In the genomic region with DNA sequence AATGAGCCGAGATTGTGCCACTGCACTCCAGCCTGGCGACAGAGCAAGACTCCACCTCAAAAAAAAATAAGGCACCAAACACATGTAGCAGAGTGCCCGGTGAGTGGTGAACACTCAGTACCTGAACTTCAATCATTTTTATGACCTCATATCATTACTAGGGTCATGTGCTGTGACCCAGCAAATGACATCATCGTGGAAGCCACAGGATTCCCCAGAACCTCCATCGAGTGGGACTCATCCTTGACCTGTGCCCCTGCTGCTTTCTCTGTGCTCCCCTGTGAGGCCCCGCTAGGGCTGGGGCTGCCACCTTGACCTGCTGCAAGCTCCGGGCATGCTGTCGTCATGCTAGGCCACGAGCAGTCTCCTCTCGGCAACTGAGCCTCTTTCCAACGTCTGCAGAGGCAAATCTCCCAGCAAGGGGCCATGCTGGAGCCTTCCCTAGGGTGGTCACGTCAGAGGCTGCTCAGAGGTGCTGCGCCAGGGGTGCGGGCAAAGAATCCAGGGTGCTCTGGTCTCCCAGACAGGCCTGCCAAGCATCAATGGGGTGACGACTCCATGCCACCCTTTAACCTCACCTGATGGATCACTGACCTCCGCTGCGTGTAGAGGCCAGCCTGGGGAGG, we compare ENCODE assay signal across 1 cellular context.
TF ChIP-seq lines count a peak whose summit lies in the region.

No MANE protein-coding gene starts in this region.

TF ChIP-seq in HepG2, 621 proteins besides CTCF, POLR2A, EP300 and RAD21 (continued from another document and continues in another):
- TF ChIP-seq ZNF674 (CRISPR knock-in tag; IDR thresholded peaks at IDR 0.05; ENCODE audit: low read depth) = no peak
- TF ChIP-seq ZNF253 (CRISPR knock-in tag; IDR thresholded peaks at IDR 0.05; ENCODE audit: borderline replicate concordance) = peak; percentile 45; the same call in 1 of the 2 replicates
- TF ChIP-seq NFKB2 (CRISPR knock-in tag; IDR thresholded peaks at IDR 0.05; ENCODE audit: borderline replicate concordance) = peak; percentile 57; the same call in 1 of the 2 replicates
- TF ChIP-seq HOXD1 (CRISPR knock-in tag; IDR thresholded peaks at IDR 0.05) = 0 out of 2 replicates have a peak, but pooled peaks have one; percentile 29
- TF ChIP-seq GATAD1 (CRISPR knock-in tag; IDR thresholded peaks at IDR 0.05) = peak; percentile 47; the same call in 1 of the 2 replicates
- TF ChIP-seq SIN3A (IDR thresholded peaks at IDR 0.05; ENCODE audit: borderline replicate concordance, low read depth, low read length) = no peak
- 0 out of 2 replicates have a peak, but pooled peaks have one; percentile 45 for TF ChIP-seq ZNF547 (CRISPR knock-in tag; IDR thresholded peaks at IDR 0.05)
- peak; percentile 73 for TF ChIP-seq KDM6A (CRISPR knock-in tag; IDR thresholded peaks at IDR 0.05; ENCODE audit: low read depth)
- TF ChIP-seq, protein P1, sequence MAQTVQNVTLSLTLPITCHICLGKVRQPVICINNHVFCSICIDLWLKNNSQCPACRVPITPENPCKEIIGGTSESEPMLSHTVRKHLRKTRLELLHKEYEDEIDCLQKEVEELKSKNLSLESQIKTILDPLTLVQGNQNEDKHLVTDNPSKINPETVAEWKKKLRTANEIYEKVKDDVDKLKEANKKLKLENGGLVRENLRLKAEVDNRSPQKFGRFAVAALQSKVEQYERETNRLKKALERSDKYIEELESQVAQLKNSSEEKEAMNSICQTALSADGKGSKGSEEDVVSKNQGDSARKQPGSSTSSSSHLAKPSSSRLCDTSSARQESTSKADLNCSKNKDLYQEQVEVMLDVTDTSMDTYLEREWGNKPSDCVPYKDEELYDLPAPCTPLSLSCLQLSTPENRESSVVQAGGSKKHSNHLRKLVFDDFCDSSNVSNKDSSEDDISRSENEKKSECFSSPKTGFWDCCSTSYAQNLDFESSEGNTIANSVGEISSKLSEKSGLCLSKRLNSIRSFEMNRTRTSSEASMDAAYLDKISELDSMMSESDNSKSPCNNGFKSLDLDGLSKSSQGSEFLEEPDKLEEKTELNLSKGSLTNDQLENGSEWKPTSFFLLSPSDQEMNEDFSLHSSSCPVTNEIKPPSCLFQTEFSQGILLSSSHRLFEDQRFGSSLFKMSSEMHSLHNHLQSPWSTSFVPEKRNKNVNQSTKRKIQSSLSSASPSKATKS (CRISPR knock-in tag; IDR thresholded peaks at IDR 0.05) = no peak
- TF ChIP-seq, protein P2, sequence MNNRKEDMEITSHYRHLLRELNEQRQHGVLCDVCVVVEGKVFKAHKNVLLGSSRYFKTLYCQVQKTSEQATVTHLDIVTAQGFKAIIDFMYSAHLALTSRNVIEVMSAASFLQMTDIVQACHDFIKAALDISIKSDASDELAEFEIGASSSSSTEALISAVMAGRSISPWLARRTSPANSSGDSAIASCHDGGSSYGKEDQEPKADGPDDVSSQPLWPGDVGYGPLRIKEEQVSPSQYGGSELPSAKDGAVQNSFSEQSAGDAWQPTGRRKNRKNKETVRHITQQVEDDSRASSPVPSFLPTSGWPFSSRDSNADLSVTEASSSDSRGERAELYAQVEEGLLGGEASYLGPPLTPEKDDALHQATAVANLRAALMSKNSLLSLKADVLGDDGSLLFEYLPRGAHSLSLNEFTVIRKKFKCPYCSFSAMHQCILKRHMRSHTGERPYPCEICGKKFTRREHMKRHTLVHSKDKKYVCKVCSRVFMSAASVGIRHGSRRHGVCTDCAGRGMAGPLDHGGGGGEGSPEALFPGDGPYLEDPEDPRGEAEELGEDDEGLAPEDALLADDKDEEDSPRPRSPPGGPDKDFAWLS (CRISPR knock-in tag; IDR thresholded peaks at IDR 0.05; ENCODE audit: borderline replicate concordance) = no peak
- TF ChIP-seq, protein P3, sequence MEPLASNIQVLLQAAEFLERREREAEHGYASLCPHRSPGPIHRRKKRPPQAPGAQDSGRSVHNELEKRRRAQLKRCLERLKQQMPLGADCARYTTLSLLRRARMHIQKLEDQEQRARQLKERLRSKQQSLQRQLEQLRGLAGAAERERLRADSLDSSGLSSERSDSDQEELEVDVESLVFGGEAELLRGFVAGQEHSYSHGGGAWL (CRISPR knock-in tag; IDR thresholded peaks at IDR 0.05) = no peak
- no peak for TF ChIP-seq ZNF224 (CRISPR knock-in tag; IDR thresholded peaks at IDR 0.05)
- TF ChIP-seq, protein P4, sequence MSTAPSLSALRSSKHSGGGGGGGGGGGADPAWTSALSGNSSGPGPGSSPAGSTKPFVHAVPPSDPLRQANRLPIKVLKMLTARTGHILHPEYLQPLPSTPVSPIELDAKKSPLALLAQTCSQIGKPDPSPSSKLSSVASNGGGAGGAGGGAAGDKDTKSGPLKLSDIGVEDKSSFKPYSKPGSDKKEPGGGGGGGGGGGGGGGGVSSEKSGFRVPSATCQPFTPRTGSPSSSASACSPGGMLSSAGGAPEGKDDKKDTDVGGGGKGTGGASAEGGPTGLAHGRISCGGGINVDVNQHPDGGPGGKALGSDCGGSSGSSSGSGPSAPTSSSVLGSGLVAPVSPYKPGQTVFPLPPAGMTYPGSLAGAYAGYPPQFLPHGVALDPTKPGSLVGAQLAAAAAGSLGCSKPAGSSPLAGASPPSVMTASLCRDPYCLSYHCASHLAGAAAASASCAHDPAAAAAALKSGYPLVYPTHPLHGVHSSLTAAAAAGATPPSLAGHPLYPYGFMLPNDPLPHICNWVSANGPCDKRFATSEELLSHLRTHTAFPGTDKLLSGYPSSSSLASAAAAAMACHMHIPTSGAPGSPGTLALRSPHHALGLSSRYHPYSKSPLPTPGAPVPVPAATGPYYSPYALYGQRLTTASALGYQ (CRISPR knock-in tag; IDR thresholded peaks at IDR 0.05) = no peak
- no peak for TF ChIP-seq EED (CRISPR knock-in tag; IDR thresholded peaks at IDR 0.05)
- TF ChIP-seq SAP130 (CRISPR knock-in tag; IDR thresholded peaks at IDR 0.05; ENCODE audit: low read depth) = peak; percentile 54; the same call in 1 of the 2 replicates
- peak; percentile 58; the same call in 1 of the 2 replicates for TF ChIP-seq BORCS8-MEF2B (CRISPR knock-in tag; IDR thresholded peaks at IDR 0.05)
- no peak for TF ChIP-seq U2AF1 (optimal IDR thresholded peaks at IDR 0.05; ENCODE audit: low read depth, low read length)
- no peak for TF ChIP-seq GABPA (IDR thresholded peaks at IDR 0.05; ENCODE audit: low read depth, low read length)
- TF ChIP-seq GABPA (CRISPR knock-in tag; IDR thresholded peaks at IDR 0.05; ENCODE audit: low read depth) = no peak
- peak; percentile 43 for TF ChIP-seq AGO1 (IDR thresholded peaks at IDR 0.05; ENCODE audit: low read depth, low read length, poor library complexity, severe bottlenecking)
- TF ChIP-seq BCL6 (CRISPR knock-in tag; IDR thresholded peaks at IDR 0.05) = peak; percentile 73
- TF ChIP-seq ZNF891 (CRISPR knock-in tag; IDR thresholded peaks at IDR 0.05) = no peak
- TF ChIP-seq YEATS2 (CRISPR knock-in tag; IDR thresholded peaks at IDR 0.05; ENCODE audit: borderline replicate concordance) = no peak
- TF ChIP-seq, protein P5, sequence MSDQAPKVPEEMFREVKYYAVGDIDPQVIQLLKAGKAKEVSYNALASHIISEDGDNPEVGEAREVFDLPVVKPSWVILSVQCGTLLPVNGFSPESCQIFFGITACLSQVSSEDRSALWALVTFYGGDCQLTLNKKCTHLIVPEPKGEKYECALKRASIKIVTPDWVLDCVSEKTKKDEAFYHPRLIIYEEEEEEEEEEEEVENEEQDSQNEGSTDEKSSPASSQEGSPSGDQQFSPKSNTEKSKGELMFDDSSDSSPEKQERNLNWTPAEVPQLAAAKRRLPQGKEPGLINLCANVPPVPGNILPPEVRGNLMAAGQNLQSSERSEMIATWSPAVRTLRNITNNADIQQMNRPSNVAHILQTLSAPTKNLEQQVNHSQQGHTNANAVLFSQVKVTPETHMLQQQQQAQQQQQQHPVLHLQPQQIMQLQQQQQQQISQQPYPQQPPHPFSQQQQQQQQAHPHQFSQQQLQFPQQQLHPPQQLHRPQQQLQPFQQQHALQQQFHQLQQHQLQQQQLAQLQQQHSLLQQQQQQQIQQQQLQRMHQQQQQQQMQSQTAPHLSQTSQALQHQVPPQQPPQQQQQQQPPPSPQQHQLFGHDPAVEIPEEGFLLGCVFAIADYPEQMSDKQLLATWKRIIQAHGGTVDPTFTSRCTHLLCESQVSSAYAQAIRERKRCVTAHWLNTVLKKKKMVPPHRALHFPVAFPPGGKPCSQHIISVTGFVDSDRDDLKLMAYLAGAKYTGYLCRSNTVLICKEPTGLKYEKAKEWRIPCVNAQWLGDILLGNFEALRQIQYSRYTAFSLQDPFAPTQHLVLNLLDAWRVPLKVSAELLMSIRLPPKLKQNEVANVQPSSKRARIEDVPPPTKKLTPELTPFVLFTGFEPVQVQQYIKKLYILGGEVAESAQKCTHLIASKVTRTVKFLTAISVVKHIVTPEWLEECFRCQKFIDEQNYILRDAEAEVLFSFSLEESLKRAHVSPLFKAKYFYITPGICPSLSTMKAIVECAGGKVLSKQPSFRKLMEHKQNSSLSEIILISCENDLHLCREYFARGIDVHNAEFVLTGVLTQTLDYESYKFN (CRISPR knock-in tag; conservative IDR thresholded peaks at IDR 0.05) = peak; percentile 90
- no peak for TF ChIP-seq RBM39 (IDR thresholded peaks at IDR 0.05; ENCODE audit: low read depth, low read length, poor library complexity, severe bottlenecking)
- TF ChIP-seq, protein P6, sequence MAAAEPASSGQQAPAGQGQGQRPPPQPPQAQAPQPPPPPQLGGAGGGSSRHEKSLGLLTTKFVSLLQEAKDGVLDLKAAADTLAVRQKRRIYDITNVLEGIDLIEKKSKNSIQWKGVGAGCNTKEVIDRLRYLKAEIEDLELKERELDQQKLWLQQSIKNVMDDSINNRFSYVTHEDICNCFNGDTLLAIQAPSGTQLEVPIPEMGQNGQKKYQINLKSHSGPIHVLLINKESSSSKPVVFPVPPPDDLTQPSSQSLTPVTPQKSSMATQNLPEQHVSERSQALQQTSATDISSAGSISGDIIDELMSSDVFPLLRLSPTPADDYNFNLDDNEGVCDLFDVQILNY (CRISPR knock-in tag; conservative IDR thresholded peaks at IDR 0.05) = no peak
- TF ChIP-seq ZNF138 (CRISPR knock-in tag; IDR thresholded peaks at IDR 0.05; ENCODE audit: low read depth) = no peak
- TF ChIP-seq SKI (IDR thresholded peaks at IDR 0.05; ENCODE audit: partially characterized antibody) = peak; percentile 62
- no peak for TF ChIP-seq KDM5B (CRISPR knock-in tag; IDR thresholded peaks at IDR 0.05; ENCODE audit: borderline replicate concordance)
- peak; percentile 49; the same call in 1 of the 2 replicates for TF ChIP-seq SOX5 (CRISPR knock-in tag; IDR thresholded peaks at IDR 0.05; ENCODE audit: borderline replicate concordance)
- TF ChIP-seq ZNF326 (CRISPR knock-in tag; IDR thresholded peaks at IDR 0.05; ENCODE audit: borderline replicate concordance) = no peak
- TF ChIP-seq ZNF75D (CRISPR knock-in tag; IDR thresholded peaks at IDR 0.05; ENCODE audit: borderline replicate concordance) = no peak
- TF ChIP-seq HNRNPH1 (optimal IDR thresholded peaks at IDR 0.05; ENCODE audit: low read depth, low read length) = no peak
- TF ChIP-seq HOXA5 (CRISPR knock-in tag; IDR thresholded peaks at IDR 0.05) = no peak
- peak; percentile 51; the same call in 1 of the 2 replicates for TF ChIP-seq ZBTB7B (CRISPR knock-in tag; IDR thresholded peaks at IDR 0.05)
- peak; percentile 85 for TF ChIP-seq CREB1 (IDR thresholded peaks at IDR 0.05)
- TF ChIP-seq CREB1 (CRISPR knock-in tag; IDR thresholded peaks at IDR 0.05) = peak; percentile 63; the same call in 1 of the 2 replicates
- peak; percentile 87 for TF ChIP-seq RXRB (CRISPR knock-in tag; IDR thresholded peaks at IDR 0.05; ENCODE audit: borderline replicate concordance)
- no peak for TF ChIP-seq MTF1 (CRISPR knock-in tag; IDR thresholded peaks at IDR 0.05)
- TF ChIP-seq ZNF775 (CRISPR knock-in tag; IDR thresholded peaks at IDR 0.05; ENCODE audit: borderline replicate concordance) = no peak
- peak; percentile 65 for TF ChIP-seq POGZ (CRISPR knock-in tag; IDR thresholded peaks at IDR 0.05)
- TF ChIP-seq ZNF709 (CRISPR knock-in tag; IDR thresholded peaks at IDR 0.05) = no peak
- TF ChIP-seq TARDBP (CRISPR knock-in tag; IDR thresholded peaks at IDR 0.05) = 0 out of 2 replicates have a peak, but pooled peaks have one; percentile 51
- TF ChIP-seq XBP1 (CRISPR knock-in tag; IDR thresholded peaks at IDR 0.05) = no peak
- TF ChIP-seq, protein P7, sequence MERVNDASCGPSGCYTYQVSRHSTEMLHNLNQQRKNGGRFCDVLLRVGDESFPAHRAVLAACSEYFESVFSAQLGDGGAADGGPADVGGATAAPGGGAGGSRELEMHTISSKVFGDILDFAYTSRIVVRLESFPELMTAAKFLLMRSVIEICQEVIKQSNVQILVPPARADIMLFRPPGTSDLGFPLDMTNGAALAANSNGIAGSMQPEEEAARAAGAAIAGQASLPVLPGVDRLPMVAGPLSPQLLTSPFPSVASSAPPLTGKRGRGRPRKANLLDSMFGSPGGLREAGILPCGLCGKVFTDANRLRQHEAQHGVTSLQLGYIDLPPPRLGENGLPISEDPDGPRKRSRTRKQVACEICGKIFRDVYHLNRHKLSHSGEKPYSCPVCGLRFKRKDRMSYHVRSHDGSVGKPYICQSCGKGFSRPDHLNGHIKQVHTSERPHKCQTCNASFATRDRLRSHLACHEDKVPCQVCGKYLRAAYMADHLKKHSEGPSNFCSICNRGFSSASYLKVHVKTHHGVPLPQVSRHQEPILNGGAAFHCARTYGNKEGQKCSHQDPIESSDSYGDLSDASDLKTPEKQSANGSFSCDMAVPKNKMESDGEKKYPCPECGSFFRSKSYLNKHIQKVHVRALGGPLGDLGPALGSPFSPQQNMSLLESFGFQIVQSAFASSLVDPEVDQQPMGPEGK (CRISPR knock-in tag; IDR thresholded peaks at IDR 0.05) = peak; percentile 50; the same call in 1 of the 2 replicates
- TF ChIP-seq, protein P8, sequence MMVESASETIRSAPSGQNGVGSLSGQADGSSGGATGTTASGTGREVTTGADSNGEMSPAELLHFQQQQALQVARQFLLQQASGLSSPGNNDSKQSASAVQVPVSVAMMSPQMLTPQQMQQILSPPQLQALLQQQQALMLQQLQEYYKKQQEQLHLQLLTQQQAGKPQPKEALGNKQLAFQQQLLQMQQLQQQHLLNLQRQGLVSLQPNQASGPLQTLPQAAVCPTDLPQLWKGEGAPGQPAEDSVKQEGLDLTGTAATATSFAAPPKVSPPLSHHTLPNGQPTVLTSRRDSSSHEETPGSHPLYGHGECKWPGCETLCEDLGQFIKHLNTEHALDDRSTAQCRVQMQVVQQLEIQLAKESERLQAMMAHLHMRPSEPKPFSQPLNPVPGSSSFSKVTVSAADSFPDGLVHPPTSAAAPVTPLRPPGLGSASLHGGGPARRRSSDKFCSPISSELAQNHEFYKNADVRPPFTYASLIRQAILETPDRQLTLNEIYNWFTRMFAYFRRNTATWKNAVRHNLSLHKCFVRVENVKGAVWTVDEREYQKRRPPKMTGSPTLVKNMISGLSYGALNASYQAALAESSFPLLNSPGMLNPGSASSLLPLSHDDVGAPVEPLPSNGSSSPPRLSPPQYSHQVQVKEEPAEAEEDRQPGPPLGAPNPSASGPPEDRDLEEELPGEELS (CRISPR knock-in tag; IDR thresholded peaks at IDR 0.05) = 0 out of 2 replicates have a peak, but pooled peaks have one; percentile 41
- TF ChIP-seq NR2C2 (CRISPR knock-in tag; IDR thresholded peaks at IDR 0.05; ENCODE audit: borderline replicate concordance) = peak; percentile 85
- TF ChIP-seq, protein P9, sequence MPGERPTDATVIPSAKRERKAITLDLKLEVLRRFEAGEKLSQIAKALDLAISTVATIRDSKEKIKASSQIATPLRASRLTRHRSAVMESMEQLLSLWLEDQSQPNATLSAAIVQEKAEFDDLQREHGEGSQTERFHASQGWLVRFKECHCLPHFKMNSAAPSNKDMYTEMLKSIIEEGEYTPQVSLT (CRISPR knock-in tag; IDR thresholded peaks at IDR 0.05; ENCODE audit: borderline replicate concordance, low read depth) = no peak
